ENCODE assay signal across 22 cellular contexts in genomic region chr6:75124085-75124484, GRCh38.
"Had no signal": no experiment of that assay in that cellular context is flagged by ENCODE, and none has a peak within 500 bp of the region (broad histone marks: within the 10 kb centered on the region; RNA-seq: fewer than 3 reads in every experiment).

No MANE protein-coding gene starts in this region.

- H3K27me3 Mint-ChIP-seq: memory B cell; stimulated activated memory B cell treated with anti-CD40 and anti-IgM and Interleukin-4, amounts not matched to agents 10 μg/mL and 1 μg/mL and 100 μg/mL, for 72 hours; stimulated activated naive CD8-positive, alpha-beta T cell treated with anti-CD3 and anti-CD28 coated beads, Interleukin-15, Interleukin-2, amounts not matched to agents 100 ng/mL and 50 ng/mL, for 24 hours had no signal

- H3K27ac Mint-ChIP-seq: memory B cell; mesothelial cell of epicardium; natural killer cell; stimulated activated memory B cell treated with anti-CD40 and anti-IgM and Interleukin-4, amounts not matched to agents 10 μg/mL and 1 μg/mL and 100 μg/mL, for 72 hours; stimulated activated naive CD8-positive, alpha-beta T cell treated with anti-CD3 and anti-CD28 coated beads, Interleukin-15, Interleukin-2, amounts not matched to agents 100 ng/mL and 50 ng/mL, for 24 hours had no signal

- H3K9me3 Mint-ChIP-seq: memory B cell; mesothelial cell of epicardium; neural crest cell; stimulated activated memory B cell treated with anti-CD40 and anti-IgM and Interleukin-4, amounts not matched to agents 10 μg/mL and 1 μg/mL and 100 μg/mL, for 72 hours had no signal

- H3K9me3 ChIP-seq: colonic mucosa, left ventricle myocardium inferior, lower lobe of right lung, pancreas, prostate gland, right lobe of liver, tibial artery, upper lobe of right lung, vagina had no signal

- H3K27ac ChIP-seq: colonic mucosa, left ventricle myocardium inferior, lower lobe of right lung, pancreas, prostate gland, right lobe of liver, tibial artery, upper lobe of right lung, vagina had no signal

- H3K36me3 Mint-ChIP-seq: memory B cell; natural killer cell; stimulated activated memory B cell treated with anti-CD40 and anti-IgM and Interleukin-4, amounts not matched to agents 10 μg/mL and 1 μg/mL and 100 μg/mL, for 72 hours had no signal

- DNase-seq: colonic mucosa; dermis blood vessel endothelial cell; foreskin fibroblast; kidney; left cardiac atrium; left ventricle myocardium inferior; lower lobe of right lung; natural killer cell; nucleus accumbens; pancreas; retina; right lobe of liver; stimulated activated CD4-positive, alpha-beta T cell treated with anti-CD3 and anti-CD28 coated beads, Interleukin-4, amount 100 ng/mL, for 1 hour; tibial artery; upper lobe of right lung had no signal

- H3K4me1 ChIP-seq: colonic mucosa, left ventricle myocardium inferior, lower lobe of right lung, pancreas, prostate gland, right lobe of liver, tibial artery, upper lobe of right lung, vagina had no signal

- H3K27me3 ChIP-seq: colonic mucosa, pancreas, right lobe of liver, tibial artery, upper lobe of right lung, vagina had no signal

- H3K4me3 ChIP-seq: colonic mucosa, left ventricle myocardium inferior, lower lobe of right lung, pancreas, prostate gland, right lobe of liver, tibial artery, upper lobe of right lung, vagina had no signal

- ATAC-seq: left cardiac atrium; lower lobe of right lung; natural killer cell; pancreas; right lobe of liver; stimulated activated memory B cell treated with anti-CD40 and anti-IgM and Interleukin-4, amounts not matched to agents 10 μg/mL and 1 μg/mL and 100 μg/mL, for 72 hours; upper lobe of right lung had no signal

- H3K36me3 ChIP-seq: colonic mucosa, left ventricle myocardium inferior, pancreas, prostate gland, right lobe of liver, upper lobe of right lung had no signal

- H3K4me3 Mint-ChIP-seq: memory B cell; mesothelial cell of epicardium; natural killer cell; neural crest cell; stimulated activated memory B cell treated with anti-CD40 and anti-IgM and Interleukin-4, amounts not matched to agents 10 μg/mL and 1 μg/mL and 100 μg/mL, for 72 hours; stimulated activated naive CD8-positive, alpha-beta T cell treated with anti-CD3 and anti-CD28 coated beads, Interleukin-15, Interleukin-2, amounts not matched to agents 100 ng/mL and 50 ng/mL, for 24 hours had no signal

- H3K4me1 Mint-ChIP-seq: memory B cell; mesothelial cell of epicardium; natural killer cell; neural crest cell; stimulated activated memory B cell treated with anti-CD40 and anti-IgM and Interleukin-4, amounts not matched to agents 10 μg/mL and 1 μg/mL and 100 μg/mL, for 72 hours had no signal
